In genomic region chr20:62302341-62303048, GRCh38 we compare ENCODE assay signal across 1 cellular context.
TF ChIP-seq lines count a peak whose summit lies in the region.

A gene with protein sequence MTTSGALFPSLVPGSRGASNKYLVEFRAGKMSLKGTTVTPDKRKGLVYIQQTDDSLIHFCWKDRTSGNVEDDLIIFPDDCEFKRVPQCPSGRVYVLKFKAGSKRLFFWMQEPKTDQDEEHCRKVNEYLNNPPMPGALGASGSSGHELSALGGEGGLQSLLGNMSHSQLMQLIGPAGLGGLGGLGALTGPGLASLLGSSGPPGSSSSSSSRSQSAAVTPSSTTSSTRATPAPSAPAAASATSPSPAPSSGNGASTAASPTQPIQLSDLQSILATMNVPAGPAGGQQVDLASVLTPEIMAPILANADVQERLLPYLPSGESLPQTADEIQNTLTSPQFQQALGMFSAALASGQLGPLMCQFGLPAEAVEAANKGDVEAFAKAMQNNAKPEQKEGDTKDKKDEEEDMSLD (plus strand): TSS chr20:62302997. CDS start chr20:62303569, 572 bp downstream.

TF ChIP-seq in K562, 482 proteins besides CTCF, POLR2A, EP300 and RAD21 (continued from another document and continues in another):
- TF ChIP-seq HBP1 (CRISPR knock-in tag; IDR thresholded peaks at IDR 0.05) (no peak), ILK (tag; IDR thresholded peaks at IDR 0.05; ENCODE audit: borderline replicate concordance, low read depth) (no peak), RFX1 (IDR thresholded peaks at IDR 0.05) (no peak), GTF2F1 (IDR thresholded peaks at IDR 0.05; ENCODE audit: low read depth, low read length) (no peak), HMGXB4 (CRISPR knock-in tag; IDR thresholded peaks at IDR 0.05) (peak; percentile 40; the same call in 1 of the 2 replicates), SRSF9 (IDR thresholded peaks at IDR 0.05; ENCODE audit: borderline replicate concordance, low read depth, low read length) (no peak), ZNF280B (CRISPR knock-in tag; IDR thresholded peaks at IDR 0.05) (no peak), GTF2E2 (tag; IDR thresholded peaks at IDR 0.05) (peak; percentile 89; the same call in 1 of the 2 replicates), KLF16 (IDR thresholded peaks at IDR 0.05) (peak; percentile 55; the same call in 1 of the 2 replicates), KDM5B (IDR thresholded peaks at IDR 0.05; ENCODE audit: insufficient replicate concordance, low read depth, low read length) (peak; percentile 8), EGR1 (conservative IDR thresholded peaks at IDR 0.05) (peak; percentile 100), STAT5B (CRISPR knock-in tag; IDR thresholded peaks at IDR 0.05) (no peak), ZSCAN32 (CRISPR knock-in tag; IDR thresholded peaks at IDR 0.05) (no peak), PRPF4 (IDR thresholded peaks at IDR 0.05; ENCODE audit: insufficient read depth, low read depth, low read length, poor library complexity, severe bottlenecking) (peak; percentile 60), RBM25 (IDR thresholded peaks at IDR 0.05; ENCODE audit: low read depth, low read length, severe bottlenecking) (peak; percentile 100), JUNB (CRISPR knock-in tag; conservative IDR thresholded peaks at IDR 0.05) (no peak), RBM34 (IDR thresholded peaks at IDR 0.05; ENCODE audit: borderline replicate concordance, insufficient read depth, low read length) (no peak), LEF1 (IDR thresholded peaks at IDR 0.05) (no peak), SRSF7 (optimal IDR thresholded peaks at IDR 0.05; ENCODE audit: low read depth, low read length) (no peak), ARID2 (IDR thresholded peaks at IDR 0.05) (no peak), KAT8 (IDR thresholded peaks at IDR 0.05; ENCODE audit: low read depth) (no peak), FIP1L1 (IDR thresholded peaks at IDR 0.05; ENCODE audit: low read depth, low read length, poor library complexity, severe bottlenecking) (peak; percentile 98), ETV5 (CRISPR knock-in tag; IDR thresholded peaks at IDR 0.05; ENCODE audit: low read depth) (peak; percentile 66), TFAP4 (CRISPR knock-in tag; IDR thresholded peaks at IDR 0.05; ENCODE audit: borderline replicate concordance) (peak; percentile 81), ZBTB8A (IDR thresholded peaks at IDR 0.05; ENCODE audit: partially characterized antibody) (no peak), BHLHE40 (IDR thresholded peaks at IDR 0.05; ENCODE audit: low read length) (peak; percentile 28; the same call in 1 of the 2 replicates), NR2C2 (CRISPR knock-in tag; IDR thresholded peaks at IDR 0.05) (no peak), NR2C2 (tag; IDR thresholded peaks at IDR 0.05) (peak; percentile 70; the same call in 1 of the 2 replicates), POU5F1 (IDR thresholded peaks at IDR 0.05; ENCODE audit: borderline replicate concordance, low read depth, low read length, partially characterized antibody) (no peak), KLF10 (CRISPR knock-in tag; IDR thresholded peaks at IDR 0.05) (no peak), PYGO2 (tag; IDR thresholded peaks at IDR 0.05) (no peak), TRIM25 (IDR thresholded peaks at IDR 0.05; ENCODE audit: borderline replicate concordance) (no peak), SNRNP70 (optimal IDR thresholded peaks at IDR 0.05; ENCODE audit: low read depth, low read length) (no peak), GMEB1 (CRISPR knock-in tag; IDR thresholded peaks at IDR 0.05) (peak; percentile 62), CREB3 (tag; conservative IDR thresholded peaks at IDR 0.05; ENCODE audit: low read depth) (no peak), SAP30 (IDR thresholded peaks at IDR 0.05; ENCODE audit: borderline replicate concordance, insufficient read depth, low read depth, low read length, poor library complexity, severe bottlenecking) (peak; percentile 52), MYBL2 (IDR thresholded peaks at IDR 0.05; ENCODE audit: low read depth) (no peak), MYBL2 (CRISPR knock-in tag; IDR thresholded peaks at IDR 0.05; ENCODE audit: borderline replicate concordance) (no peak), HEY1 (CRISPR knock-in tag; IDR thresholded peaks at IDR 0.05; ENCODE audit: borderline replicate concordance) (no peak), MXD1 (CRISPR knock-in tag; IDR thresholded peaks at IDR 0.05; ENCODE audit: borderline replicate concordance, poor library complexity, severe bottlenecking) (no peak), MAFK (IDR thresholded peaks at IDR 0.05; ENCODE audit: low read length) (peak; percentile 87), HDGF (IDR thresholded peaks at IDR 0.05) (no peak), SRSF1 (IDR thresholded peaks at IDR 0.05; ENCODE audit: low read depth, low read length) (no peak), GTF2B (IDR thresholded peaks at IDR 0.05; ENCODE audit: extremely low read depth, insufficient read length) (no peak), ILF3 (IDR thresholded peaks at IDR 0.05; ENCODE audit: borderline replicate concordance) (no peak), ZNF785 (CRISPR knock-in tag; IDR thresholded peaks at IDR 0.05) (no peak), CBX3 (IDR thresholded peaks at IDR 0.05; ENCODE audit: borderline replicate concordance in 1 of 2, low read length in 2 of 2) (no peak), ZNF644 (tag; IDR thresholded peaks at IDR 0.05; ENCODE audit: low read depth) (no peak), ATF1 (CRISPR knock-in tag; IDR thresholded peaks at IDR 0.05) (no peak), ATF1 (tag; IDR thresholded peaks at IDR 0.05) (peak; percentile 91), SUPT5H (IDR thresholded peaks at IDR 0.05) (peak; percentile 76; the same call in 1 of the 2 replicates), ZNF444 (CRISPR knock-in tag; IDR thresholded peaks at IDR 0.05) (no peak)
- TF ChIP-seq, protein P1, sequence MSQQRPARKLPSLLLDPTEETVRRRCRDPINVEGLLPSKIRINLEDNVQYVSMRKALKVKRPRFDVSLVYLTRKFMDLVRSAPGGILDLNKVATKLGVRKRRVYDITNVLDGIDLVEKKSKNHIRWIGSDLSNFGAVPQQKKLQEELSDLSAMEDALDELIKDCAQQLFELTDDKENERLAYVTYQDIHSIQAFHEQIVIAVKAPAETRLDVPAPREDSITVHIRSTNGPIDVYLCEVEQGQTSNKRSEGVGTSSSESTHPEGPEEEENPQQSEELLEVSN (IDR thresholded peaks at IDR 0.05; ENCODE audit: borderline replicate concordance in 1 of 2, extremely low read depth in 1 of 2, insufficient read depth in 1 of 2, insufficient read length in 1 of 2, low read depth in 1 of 2, low read length in 1 of 2, poor library complexity in 1 of 2, severe bottlenecking in 1 of 2) = peak in 1 of 2 experiments; percentile 53
- TF ChIP-seq, protein P2, sequence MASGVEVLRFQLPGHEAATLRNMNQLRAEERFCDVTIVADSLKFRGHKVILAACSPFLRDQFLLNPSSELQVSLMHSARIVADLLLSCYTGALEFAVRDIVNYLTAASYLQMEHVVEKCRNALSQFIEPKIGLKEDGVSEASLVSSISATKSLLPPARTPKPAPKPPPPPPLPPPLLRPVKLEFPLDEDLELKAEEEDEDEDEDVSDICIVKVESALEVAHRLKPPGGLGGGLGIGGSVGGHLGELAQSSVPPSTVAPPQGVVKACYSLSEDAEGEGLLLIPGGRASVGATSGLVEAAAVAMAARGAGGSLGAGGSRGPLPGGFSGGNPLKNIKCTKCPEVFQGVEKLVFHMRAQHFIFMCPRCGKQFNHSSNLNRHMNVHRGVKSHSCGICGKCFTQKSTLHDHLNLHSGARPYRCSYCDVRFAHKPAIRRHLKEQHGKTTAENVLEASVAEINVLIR (CRISPR knock-in tag; IDR thresholded peaks at IDR 0.05) = 0 out of 2 replicates have a peak, but pooled peaks have one; percentile 37
- TF ChIP-seq, protein P3, sequence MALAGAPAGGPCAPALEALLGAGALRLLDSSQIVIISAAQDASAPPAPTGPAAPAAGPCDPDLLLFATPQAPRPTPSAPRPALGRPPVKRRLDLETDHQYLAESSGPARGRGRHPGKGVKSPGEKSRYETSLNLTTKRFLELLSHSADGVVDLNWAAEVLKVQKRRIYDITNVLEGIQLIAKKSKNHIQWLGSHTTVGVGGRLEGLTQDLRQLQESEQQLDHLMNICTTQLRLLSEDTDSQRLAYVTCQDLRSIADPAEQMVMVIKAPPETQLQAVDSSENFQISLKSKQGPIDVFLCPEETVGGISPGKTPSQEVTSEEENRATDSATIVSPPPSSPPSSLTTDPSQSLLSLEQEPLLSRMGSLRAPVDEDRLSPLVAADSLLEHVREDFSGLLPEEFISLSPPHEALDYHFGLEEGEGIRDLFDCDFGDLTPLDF (CRISPR knock-in tag; IDR thresholded peaks at IDR 0.05) = peak; percentile 79
